ENCODE assay signal across 13 cellular contexts in genomic region chr13:40024962-40025714, GRCh38.
"Had no signal": no experiment of that assay in that cellular context is flagged by ENCODE, and none has a peak within 500 bp of the region (broad histone marks: within the 10 kb centered on the region; RNA-seq: fewer than 3 reads in every experiment).

No MANE protein-coding gene starts in this region.

- H3K79me2 ChIP-seq: hepatocyte had no signal

- H3K36me3 ChIP-seq: gastrocnemius medialis, spleen, upper lobe of left lung had no signal

- H2AFZ ChIP-seq: hepatocyte had no signal

- FAIRE-seq: astrocyte, colon, endothelial cell of umbilical vein, kidney, TTC549 had no signal

- H3K27ac ChIP-seq: gastrocnemius medialis, hepatocyte, spleen, upper lobe of left lung had no signal

- H3K4me3 ChIP-seq: gastrocnemius medialis, hepatocyte, upper lobe of left lung had no signal

- H3K9me3 ChIP-seq: gastrocnemius medialis, upper lobe of left lung had no signal

- H3K27me3 ChIP-seq: gastrocnemius medialis, hepatocyte, spleen, upper lobe of left lung had no signal

- DNase-seq: activated effector memory CD4-positive, alpha-beta T cell treated with anti-CD3 and anti-CD28 coated beads, Interleukin-2, amount 50 U/mL, for 16 hours; kidney; midbrain; spleen; stimulated activated CD4-positive, alpha-beta T cell treated with anti-CD3 and anti-CD28 coated beads, Interleukin-2, amount 100 ng/mL, for 24 hours; stimulated activated naive CD4-positive, alpha-beta T cell treated with Interleukin-2 at 50 U/mL for 16 hours; upper lobe of left lung had no signal

- H3K4me1 ChIP-seq: gastrocnemius medialis, upper lobe of left lung had no signal

- H3K4me2 ChIP-seq: hepatocyte had no signal
